Comparison of ENCODE assay signal across 37 cellular contexts in genomic region chr6:88223298-88223697, GRCh38. TPM values are rescaled to one million over a fixed set of nuclear protein-coding genes. Genes with fewer than 3 reads are reported as not detected.
DNase-seq lines count a peak whose midpoint lies in the region; ATAC-seq, FAIRE-seq and TF ChIP-seq lines count a peak whose summit lies in the region.
"Had no signal": no experiment of that assay in that cellular context is flagged by ENCODE, and none has a peak within 500 bp of the region (broad histone marks: within the 10 kb centered on the region; RNA-seq: fewer than 3 reads in every experiment).

No MANE protein-coding gene starts in this region.

- POLR2A ChIA-PET in HepG2 (lab: Yijun Ruan, JAX), result no interaction called here

- no peak overlapping the region for H3K27ac ChIP-seq in HepG2 (ENCODE audit: extremely low read length, insufficient read depth, low read length)
- H3K27ac ChIP-seq in right lobe of liver, result no peak overlapping the region
- H3K27ac ChIP-seq: 22Rv1; A549; BLaER1; BLaER1 treated with 17β-estradiol and CSF1 and Interleukin-3, amounts not matched to agents 10 nM and 100 nM; C4-2B had no signal

- H3K4me2 ChIP-seq in HepG2 (ENCODE audit: low read depth, low read length), result no peak overlapping the region
- H3K4me2 ChIP-seq: A549; BLaER1; BLaER1 treated with 17β-estradiol and CSF1 and Interleukin-3, amounts not matched to agents 10 nM and 100 nM had no signal

- no peak for DNase-seq in HepG2 (ENCODE audit: low spot score)
- DNase-seq in right lobe of liver, result no peak
- no peak for DNase-seq in GM12891 (ENCODE audit: insufficient read length, low spot score)
- no peak for DNase-seq in HTR-8/SVneo (ENCODE audit: insufficient read length, low spot score)
- DNase-seq in COLO829 (ENCODE audit: low spot score), result no peak
- DNase-seq: 8988T; ACHN; AML-193; BE2C; C1 segment of cervical spinal cord; Caco-2; Calu3; CD4-positive, alpha-beta memory T cell; CD4-positive, alpha-beta T cell; CD4-positive, CD25-positive, alpha-beta regulatory T cell; CD8-positive, alpha-beta memory T cell; CD8-positive, alpha-beta T cell; COR-L47; DMS 273 treated with DMSO at 0.1 percent for 48 hours; DMS153; DMS53; DMS79; DMS79 treated with DMSO at 0.1 percent for 48 hours; DND-41; EL had no signal

- TF ChIP-seq CTCF in HepG2 (CRISPR knock-in tag; IDR thresholded peaks at IDR 0.05), result no peak
- no peak for TF ChIP-seq CTCF in right lobe of liver (IDR thresholded peaks at IDR 0.05)

- TF ChIP-seq EP300 in HepG2 (IDR thresholded peaks at IDR 0.05; ENCODE audit: low read depth in 2 of 2, low read length in 2 of 2) (no peak), HepG2 (CRISPR knock-in tag; IDR thresholded peaks at IDR 0.05; ENCODE audit: borderline replicate concordance) (no peak)

- in situ Hi-C loops in HepG2 (cut with HindIII; ENCODE audit: extremely low pct_ligation_motif_present, low pct_unique_long_range_greater_than_20kb), result no loop called here

- BruUV-seq in HepG2 (replicated peaks; lab: Mats Ljungman, UMichigan), result no TSS peak

- no peak for TF ChIP-seq RAD21 in HepG2 (CRISPR knock-in tag; IDR thresholded peaks at IDR 0.05)

- TF ChIP-seq POLR2A in HepG2 (IDR thresholded peaks at IDR 0.05; ENCODE audit: insufficient read depth in 1 of 2, low read depth in 2 of 2, low read length in 2 of 2) (no peak), right lobe of liver (IDR thresholded peaks at IDR 0.05) (no peak), GM12891 (IDR thresholded peaks at IDR 0.05; ENCODE audit: low read depth, low read length) (no peak)

- H3K79me2 ChIP-seq in HepG2 (ENCODE audit: insufficient read depth, low read length), result no peaks in the 10 kb centered on the region

- no peaks in the 10 kb centered on the region for H4K20me1 ChIP-seq in HepG2 (ENCODE audit: insufficient read depth, low read length)
- H4K20me1 ChIP-seq: BLaER1; BLaER1 treated with 17β-estradiol and CSF1 and Interleukin-3, amounts not matched to agents 10 nM and 100 nM had no signal

- FAIRE-seq in HepG2 (lab: Jason Lieb, UNC) (no peak), GM12891 (lab: Jason Lieb, UNC) (peak; percentile 55), HTR-8/SVneo (lab: Jason Lieb, UNC) (peak; percentile 69)
- FAIRE-seq: A204.1, A549, D721Med had no signal

- CTCF ChIA-PET in HepG2 (lab: Yijun Ruan, JAX; ENCODE audit: low intra/inter-chr PET ratio, low total read pairs), result no interaction called here

- H3K27me3 ChIP-seq in HepG2 (ENCODE audit: control insufficient read depth in 1 of 2, insufficient read depth in 2 of 2, low read length in 2 of 2), result no peaks in the 10 kb centered on the region
- H3K27me3 ChIP-seq in right lobe of liver, result no peaks in the 10 kb centered on the region
- H3K27me3 ChIP-seq: BE2C; BLaER1; BLaER1 treated with 17β-estradiol and CSF1 and Interleukin-3, amounts not matched to agents 10 nM and 100 nM had no signal

- intact Hi-C loops in HepG2 (cut with micrococcal nuclease; ENCODE audit: unreplicated experiment), result no loop called here
- intact Hi-C loops in right lobe of liver (cut with DNase I), result no loop called here

- H3K9me3 ChIP-seq in HepG2 (ENCODE audit: low read length), result no peaks in the 10 kb centered on the region
- no peaks in the 10 kb centered on the region for H3K9me3 ChIP-seq in right lobe of liver
- H3K9me3 ChIP-seq: A549; BE2C; BLaER1; BLaER1 treated with 17β-estradiol and CSF1 and Interleukin-3, amounts not matched to agents 10 nM and 100 nM; Caco-2 had no signal

- H3K36me3 ChIP-seq in HepG2 (replicated peaks in 1 of 2; ENCODE audit: control insufficient read depth in 1 of 2, insufficient read depth in 2 of 2, low read length in 2 of 2) (no peaks in the 10 kb centered on the region), right lobe of liver (no peaks in the 10 kb centered on the region)
- H3K36me3 ChIP-seq: BE2C; BLaER1; BLaER1 treated with 17β-estradiol and CSF1 and Interleukin-3, amounts not matched to agents 10 nM and 100 nM had no signal

- 0% methylated on average over 1 of the region's 1 CpG for WGBS in HepG2 (ENCODE audit: low lambda C conversion rate)
- 60% methylated on average over 1 of the region's 1 CpG for whole genome bisulfite sequencing in right lobe of liver (ENCODE audit: insufficient coverage, low coverage, low lambda C conversion rate, missing lambda C conversion rate)

- no peak overlapping the region for H2AFZ ChIP-seq in HepG2 (ENCODE audit: low read length)

- H3K4me3 ChIP-seq in HepG2 (replicated peaks in 1 of 3; ENCODE audit: insufficient read depth in 1 of 3, low read depth in 2 of 3, low read length in 3 of 3) (no peak overlapping the region), right lobe of liver (no peak overlapping the region)
- H3K4me3 ChIP-seq: A549; BLaER1; BLaER1 treated with 17β-estradiol and CSF1 and Interleukin-3, amounts not matched to agents 10 nM and 100 nM had no signal

- ATAC-seq in HepG2 (no peak), right lobe of liver (no peak), GM19324 (IDR thresholded peaks at IDR 0.05; ENCODE audit: low FRiP score, unreplicated experiment) (no peak)
- ATAC-seq: A549; CD8-positive, alpha-beta T cell had no signal

- no peak overlapping the region for H3K9ac ChIP-seq in HepG2 (ENCODE audit: insufficient read depth, low read depth, low read length)
- H3K9ac ChIP-seq: BLaER1; BLaER1 treated with 17β-estradiol and CSF1 and Interleukin-3, amounts not matched to agents 10 nM and 100 nM had no signal

- H3K4me1 ChIP-seq in HepG2 (ENCODE audit: insufficient read depth, low read length), result no peaks in the 10 kb centered on the region
- no peaks in the 10 kb centered on the region for H3K4me1 ChIP-seq in right lobe of liver
- H3K4me1 ChIP-seq: A549; BE2C; BLaER1; BLaER1 treated with 17β-estradiol and CSF1 and Interleukin-3, amounts not matched to agents 10 nM and 100 nM; Caco-2 had no signal

TF ChIP-seq in GM12891, 5 proteins besides CTCF, POLR2A, EP300 and RAD21:
- no peak for TF ChIP-seq POU2F2 (IDR thresholded peaks at IDR 0.05; ENCODE audit: low read depth, low read length)
- no peak for TF ChIP-seq POLR2AphosphoS5 (IDR thresholded peaks at IDR 0.05; ENCODE audit: low read depth, low read length)
- TF ChIP-seq TAF1 (IDR thresholded peaks at IDR 0.05; ENCODE audit: low read depth, low read length), result no peak
- no peak for TF ChIP-seq PAX5 (IDR thresholded peaks at IDR 0.05; ENCODE audit: insufficient read depth, low read length, severe bottlenecking)
- TF ChIP-seq SPI1 (IDR thresholded peaks at IDR 0.05; ENCODE audit: low read depth, low read length), result no peak

RNA-seq across cellular contexts. Expression of gene CNR1, which starts 57.2 kb away (rescaled TPM):
- total RNA-seq in HepG2 (2016; rRNA removed; fragmentation: Illumina TruSeq; extraction: Trizol) (not detected in 2 replicates), right lobe of liver (under 1 TPM in 3 of 6 experiments, not detected in 3; 0.05 to 0.14 (median 0.12) TPM)
- total RNA-seq in HepG2 (2016; cell fraction: cytosol; rRNA removed; fragmentation: Illumina TruSeq; extraction: Trizol; ENCODE audit: low read depth), result not detected in 2 replicates
- not detected in 2 replicates for total RNA-seq in HepG2 (2016; cell fraction: insoluble cytoplasmic fraction; rRNA removed; fragmentation: Illumina TruSeq; extraction: Trizol)
- total RNA-seq in HepG2 (2016; cell fraction: membrane; rRNA removed; fragmentation: Illumina TruSeq; extraction: Trizol), result not detected in 2 replicates
- not detected in 2 replicates for total RNA-seq in HepG2 (2016; cell fraction: nucleus; rRNA removed; fragmentation: Illumina TruSeq; extraction: Trizol)
- not detected in 2 replicates for polyA plus RNA-seq in HepG2 (2011; rRNA removed)
- polyA plus RNA-seq in HepG2 (2011; cell fraction: cytosol; rRNA removed), result not detected in 2 replicates
- polyA plus RNA-seq in HepG2 (2011; cell fraction: nucleus; rRNA removed), result not detected in 2 replicates
- not detected in 2 replicates for polyA plus RNA-seq in HepG2 (2012)
- polyA plus RNA-seq in HepG2 (2016; cell fraction: cytosol; fragmentation: Illumina TruSeq; extraction: Trizol; ENCODE audit: low read depth), result not detected in 2 replicates
- polyA plus RNA-seq in HepG2 (2016; cell fraction: insoluble cytoplasmic fraction; fragmentation: Illumina TruSeq; extraction: Trizol; ENCODE audit: low read depth), result not detected in 2 replicates
- polyA plus RNA-seq in HepG2 (2016; cell fraction: membrane; fragmentation: Illumina TruSeq; extraction: Trizol; ENCODE audit: low read depth), result not detected in 2 replicates
- not detected in 2 replicates for polyA plus RNA-seq in HepG2 (2016; cell fraction: nucleus; fragmentation: Illumina TruSeq; extraction: Trizol; ENCODE audit: insufficient read depth, low read depth)
- not detected in 2 replicates for polyA minus RNA-seq in HepG2 (2011; rRNA and poly(A)+ RNA removed; ENCODE audit: low replicate concordance)
- not detected in 2 replicates for polyA minus RNA-seq in HepG2 (2011; cell fraction: cytosol; rRNA and poly(A)+ RNA removed)
- polyA minus RNA-seq in HepG2 (2011; cell fraction: nucleus; rRNA and poly(A)+ RNA removed), result not detected in 2 replicates
- polyA plus RNA-seq in GM12891 (2012; ENCODE audit: low read depth, missing spikeins), result 2.9 TPM
- total RNA-seq: A172; A673; Caco-2; CD4-positive, alpha-beta memory T cell; CD4-positive, alpha-beta T cell; CD4-positive, CD25-positive, alpha-beta regulatory T cell; CD8-positive, alpha-beta memory T cell; CD8-positive, alpha-beta T cell had no signal
- polyA plus RNA-seq: AG04450; BJ; CD4-positive, alpha-beta memory T cell; CD4-positive, CD25-positive, alpha-beta regulatory T cell; CD8-positive, alpha-beta memory T cell had no signal
